2 cellular contexts compared by ENCODE assay signal in genomic region chr4:48175328-48175727, GRCh38.
TF ChIP-seq lines count a peak whose summit lies in the region.

No MANE protein-coding gene starts in this region.

TF ChIP-seq in GM23338, 12 proteins besides CTCF, POLR2A, EP300 and RAD21:
- TF ChIP-seq REST (IDR thresholded peaks at IDR 0.05; ENCODE audit: unreplicated experiment) = no peak
- TF ChIP-seq, protein P1, sequence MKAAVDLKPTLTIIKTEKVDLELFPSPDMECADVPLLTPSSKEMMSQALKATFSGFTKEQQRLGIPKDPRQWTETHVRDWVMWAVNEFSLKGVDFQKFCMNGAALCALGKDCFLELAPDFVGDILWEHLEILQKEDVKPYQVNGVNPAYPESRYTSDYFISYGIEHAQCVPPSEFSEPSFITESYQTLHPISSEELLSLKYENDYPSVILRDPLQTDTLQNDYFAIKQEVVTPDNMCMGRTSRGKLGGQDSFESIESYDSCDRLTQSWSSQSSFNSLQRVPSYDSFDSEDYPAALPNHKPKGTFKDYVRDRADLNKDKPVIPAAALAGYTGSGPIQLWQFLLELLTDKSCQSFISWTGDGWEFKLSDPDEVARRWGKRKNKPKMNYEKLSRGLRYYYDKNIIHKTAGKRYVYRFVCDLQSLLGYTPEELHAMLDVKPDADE (IDR thresholded peaks at IDR 0.05) = no peak
- peak; percentile 87 for TF ChIP-seq ZNF462 (CRISPR knock-in tag; IDR thresholded peaks at IDR 0.05)
- no peak for TF ChIP-seq ZNF331 (CRISPR knock-in tag; IDR thresholded peaks at IDR 0.05; ENCODE audit: low read depth)
TF ChIP-seq in GM23338: peak in this region for 1.

TF ChIP-seq in H1, 55 proteins besides CTCF, POLR2A, EP300 and RAD21:
- no peak for TF ChIP-seq SIX5 (IDR thresholded peaks at IDR 0.05; ENCODE audit: low read depth, low read length)
- TF ChIP-seq TEAD4 (IDR thresholded peaks at IDR 0.05; ENCODE audit: low read depth, low read length) = peak; percentile 96
- TF ChIP-seq KDM5A (IDR thresholded peaks at IDR 0.05; ENCODE audit: low read length) = no peak
- no peak for TF ChIP-seq CREB1 (IDR thresholded peaks at IDR 0.05)
- TF ChIP-seq SP1 (IDR thresholded peaks at IDR 0.05; ENCODE audit: low read depth, low read length) = peak; percentile 36; the same call in 1 of the 2 replicates
